1 cellular context compared by ENCODE assay signal in the genomic region with DNA sequence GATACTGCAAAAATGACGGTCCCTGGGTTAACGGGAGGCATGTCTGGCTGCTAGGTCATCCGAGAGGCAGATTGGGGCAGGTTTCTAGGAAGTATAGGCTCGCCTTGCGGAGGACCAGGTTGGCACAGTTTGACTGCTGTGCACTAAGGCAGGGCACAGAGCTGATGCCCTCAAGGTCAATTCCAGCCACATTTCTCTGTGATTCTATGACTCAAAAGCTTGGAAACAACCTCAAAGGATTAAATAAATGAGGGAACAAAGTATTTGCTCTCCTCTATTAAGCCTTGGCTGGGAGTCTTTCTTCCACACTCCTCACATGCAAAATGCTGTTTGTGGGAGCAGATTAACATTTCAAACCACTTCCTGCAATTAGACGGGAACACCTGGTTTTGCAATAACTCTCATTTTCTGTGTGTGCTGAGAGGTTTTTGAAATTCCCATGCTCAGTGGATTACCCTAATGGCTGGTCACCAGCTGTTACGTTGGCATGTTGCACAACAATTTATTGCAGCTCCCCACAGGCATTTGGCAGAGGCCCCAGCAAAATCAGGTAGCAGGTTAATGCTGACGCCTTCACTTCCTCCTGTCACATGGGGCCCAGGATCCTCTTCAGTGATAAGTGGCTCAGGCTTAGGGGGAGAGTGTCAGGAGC.
TF ChIP-seq lines count a peak whose summit lies in the region.

No MANE protein-coding gene starts in this region.

TF ChIP-seq in HEK293, 187 proteins besides CTCF, POLR2A, EP300 and RAD21 (continued from another document and continues in another):
- TF ChIP-seq, protein P1, sequence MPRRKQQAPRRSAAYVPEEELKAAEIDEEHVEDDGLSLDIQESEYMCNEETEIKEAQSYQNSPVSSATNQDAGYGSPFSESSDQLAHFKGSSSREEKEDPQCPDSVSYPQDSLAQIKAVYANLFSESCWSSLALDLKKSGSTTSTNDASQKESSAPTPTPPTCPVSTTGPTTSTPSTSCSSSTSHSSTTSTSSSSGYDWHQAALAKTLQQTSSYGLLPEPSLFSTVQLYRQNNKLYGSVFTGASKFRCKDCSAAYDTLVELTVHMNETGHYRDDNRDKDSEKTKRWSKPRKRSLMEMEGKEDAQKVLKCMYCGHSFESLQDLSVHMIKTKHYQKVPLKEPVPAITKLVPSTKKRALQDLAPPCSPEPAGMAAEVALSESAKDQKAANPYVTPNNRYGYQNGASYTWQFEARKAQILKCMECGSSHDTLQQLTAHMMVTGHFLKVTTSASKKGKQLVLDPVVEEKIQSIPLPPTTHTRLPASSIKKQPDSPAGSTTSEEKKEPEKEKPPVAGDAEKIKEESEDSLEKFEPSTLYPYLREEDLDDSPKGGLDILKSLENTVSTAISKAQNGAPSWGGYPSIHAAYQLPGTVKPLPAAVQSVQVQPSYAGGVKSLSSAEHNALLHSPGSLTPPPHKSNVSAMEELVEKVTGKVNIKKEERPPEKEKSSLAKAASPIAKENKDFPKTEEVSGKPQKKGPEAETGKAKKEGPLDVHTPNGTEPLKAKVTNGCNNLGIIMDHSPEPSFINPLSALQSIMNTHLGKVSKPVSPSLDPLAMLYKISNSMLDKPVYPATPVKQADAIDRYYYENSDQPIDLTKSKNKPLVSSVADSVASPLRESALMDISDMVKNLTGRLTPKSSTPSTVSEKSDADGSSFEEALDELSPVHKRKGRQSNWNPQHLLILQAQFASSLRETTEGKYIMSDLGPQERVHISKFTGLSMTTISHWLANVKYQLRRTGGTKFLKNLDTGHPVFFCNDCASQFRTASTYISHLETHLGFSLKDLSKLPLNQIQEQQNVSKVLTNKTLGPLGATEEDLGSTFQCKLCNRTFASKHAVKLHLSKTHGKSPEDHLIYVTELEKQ (tag by site-specific recombination; IDR thresholded peaks at IDR 0.05; ENCODE audit: borderline replicate concordance), result 0 out of 2 replicates have a peak, but pooled peaks have one; percentile 51
- TF ChIP-seq HOXA7 (CRISPR knock-in tag; IDR thresholded peaks at IDR 0.05; ENCODE audit: borderline replicate concordance) (no peak), SCRT1 (tag by site-specific recombination; IDR thresholded peaks at IDR 0.05; ENCODE audit: borderline replicate concordance) (peak; percentile 57), GFI1B (tag by site-specific recombination; IDR thresholded peaks at IDR 0.05) (peak; percentile 58; the same call in 1 of the 2 replicates), KLF1 (tag by site-specific recombination; IDR thresholded peaks at IDR 0.05) (no peak), ZNF529 (tag by site-specific recombination; IDR thresholded peaks at IDR 0.05; ENCODE audit: insufficient replicate concordance) (no peak), ZNF37A (tag by site-specific recombination; IDR thresholded peaks at IDR 0.05) (no peak), ZNF837 (tag by site-specific recombination; IDR thresholded peaks at IDR 0.05) (no peak), ZNF184 (tag by site-specific recombination; IDR thresholded peaks at IDR 0.05) (no peak), ZNF830 (tag by site-specific recombination; IDR thresholded peaks at IDR 0.05; ENCODE audit: low read depth) (no peak), ZNF585B (tag by site-specific recombination; IDR thresholded peaks at IDR 0.05) (no peak), ZNF112 (tag by site-specific recombination; IDR thresholded peaks at IDR 0.05) (no peak), MZF1 (tag by site-specific recombination; IDR thresholded peaks at IDR 0.05; ENCODE audit: borderline replicate concordance) (peak; percentile 36; the same call in 1 of the 2 replicates), WT1 (tag by site-specific recombination; IDR thresholded peaks at IDR 0.05) (peak; percentile 60; the same call in 1 of the 2 replicates), ZNF354C (tag by site-specific recombination; IDR thresholded peaks at IDR 0.05; ENCODE audit: borderline replicate concordance, low read depth) (no peak), ZNF501 (tag by site-specific recombination; IDR thresholded peaks at IDR 0.05) (no peak), SALL2 (tag by site-specific recombination; IDR thresholded peaks at IDR 0.05; ENCODE audit: borderline replicate concordance) (no peak), ZNF664 (tag by site-specific recombination; IDR thresholded peaks at IDR 0.05) (no peak), HIC1 (tag by site-specific recombination; IDR thresholded peaks at IDR 0.05) (no peak), SP7 (tag by site-specific recombination; IDR thresholded peaks at IDR 0.05) (peak; percentile 85; the same call in 1 of the 2 replicates), ZNF221 (tag by site-specific recombination; IDR thresholded peaks at IDR 0.05; ENCODE audit: borderline replicate concordance) (no peak), GLI4 (tag by site-specific recombination; IDR thresholded peaks at IDR 0.05) (no peak), ZIC2 (tag by site-specific recombination; IDR thresholded peaks at IDR 0.05) (peak; percentile 92), ZNF148 (tag by site-specific recombination; IDR thresholded peaks at IDR 0.05; ENCODE audit: borderline replicate concordance) (no peak), BCL6B (tag by site-specific recombination; IDR thresholded peaks at IDR 0.05) (0 out of 2 replicates have a peak, but pooled peaks have one; percentile 54), FEZF1 (tag by site-specific recombination; IDR thresholded peaks at IDR 0.05) (peak; percentile 71), ZNF146 (tag by site-specific recombination; IDR thresholded peaks at IDR 0.05) (no peak), KLF10 (tag by site-specific recombination; IDR thresholded peaks at IDR 0.05) (peak; percentile 23; the same call in 1 of the 2 replicates), ZNF133 (tag by site-specific recombination; IDR thresholded peaks at IDR 0.05) (no peak), ZNF202 (tag by site-specific recombination; IDR thresholded peaks at IDR 0.05; ENCODE audit: borderline replicate concordance) (no peak), ZFP3 (tag by site-specific recombination; IDR thresholded peaks at IDR 0.05; ENCODE audit: low read depth) (no peak), ZNF19 (tag by site-specific recombination; IDR thresholded peaks at IDR 0.05; ENCODE audit: low read depth) (no peak), ZNF174 (tag by site-specific recombination; IDR thresholded peaks at IDR 0.05) (no peak), ZSCAN16 (tag by site-specific recombination; IDR thresholded peaks at IDR 0.05) (no peak)
- TF ChIP-seq, protein P2, sequence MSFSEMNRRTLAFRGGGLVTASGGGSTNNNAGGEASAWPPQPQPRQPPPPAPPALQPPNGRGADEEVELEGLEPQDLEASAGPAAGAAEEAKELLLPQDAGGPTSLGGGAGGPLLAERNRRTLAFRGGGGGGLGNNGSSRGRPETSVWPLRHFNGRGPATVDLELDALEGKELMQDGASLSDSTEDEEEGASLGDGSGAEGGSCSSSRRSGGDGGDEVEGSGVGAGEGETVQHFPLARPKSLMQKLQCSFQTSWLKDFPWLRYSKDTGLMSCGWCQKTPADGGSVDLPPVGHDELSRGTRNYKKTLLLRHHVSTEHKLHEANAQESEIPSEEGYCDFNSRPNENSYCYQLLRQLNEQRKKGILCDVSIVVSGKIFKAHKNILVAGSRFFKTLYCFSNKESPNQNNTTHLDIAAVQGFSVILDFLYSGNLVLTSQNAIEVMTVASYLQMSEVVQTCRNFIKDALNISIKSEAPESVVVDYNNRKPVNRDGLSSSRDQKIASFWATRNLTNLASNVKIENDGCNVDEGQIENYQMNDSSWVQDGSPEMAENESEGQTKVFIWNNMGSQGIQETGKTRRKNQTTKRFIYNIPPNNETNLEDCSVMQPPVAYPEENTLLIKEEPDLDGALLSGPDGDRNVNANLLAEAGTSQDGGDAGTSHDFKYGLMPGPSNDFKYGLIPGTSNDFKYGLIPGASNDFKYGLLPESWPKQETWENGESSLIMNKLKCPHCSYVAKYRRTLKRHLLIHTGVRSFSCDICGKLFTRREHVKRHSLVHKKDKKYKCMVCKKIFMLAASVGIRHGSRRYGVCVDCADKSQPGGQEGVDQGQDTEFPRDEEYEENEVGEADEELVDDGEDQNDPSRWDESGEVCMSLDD (tag by site-specific recombination; IDR thresholded peaks at IDR 0.05), result no peak
- TF ChIP-seq, protein P3, sequence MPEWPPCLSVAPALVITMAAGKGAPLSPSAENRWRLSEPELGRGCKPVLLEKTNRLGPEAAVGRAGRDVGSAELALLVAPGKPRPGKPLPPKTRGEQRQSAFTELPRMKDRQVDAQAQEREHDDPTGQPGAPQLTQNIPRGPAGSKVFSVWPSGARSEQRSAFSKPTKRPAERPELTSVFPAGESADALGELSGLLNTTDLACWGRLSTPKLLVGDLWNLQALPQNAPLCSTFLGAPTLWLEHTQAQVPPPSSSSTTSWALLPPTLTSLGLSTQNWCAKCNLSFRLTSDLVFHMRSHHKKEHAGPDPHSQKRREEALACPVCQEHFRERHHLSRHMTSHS (tag by site-specific recombination; IDR thresholded peaks at IDR 0.05), result no peak; the same call in 1 of the 2 replicates
- TF ChIP-seq, protein P4, sequence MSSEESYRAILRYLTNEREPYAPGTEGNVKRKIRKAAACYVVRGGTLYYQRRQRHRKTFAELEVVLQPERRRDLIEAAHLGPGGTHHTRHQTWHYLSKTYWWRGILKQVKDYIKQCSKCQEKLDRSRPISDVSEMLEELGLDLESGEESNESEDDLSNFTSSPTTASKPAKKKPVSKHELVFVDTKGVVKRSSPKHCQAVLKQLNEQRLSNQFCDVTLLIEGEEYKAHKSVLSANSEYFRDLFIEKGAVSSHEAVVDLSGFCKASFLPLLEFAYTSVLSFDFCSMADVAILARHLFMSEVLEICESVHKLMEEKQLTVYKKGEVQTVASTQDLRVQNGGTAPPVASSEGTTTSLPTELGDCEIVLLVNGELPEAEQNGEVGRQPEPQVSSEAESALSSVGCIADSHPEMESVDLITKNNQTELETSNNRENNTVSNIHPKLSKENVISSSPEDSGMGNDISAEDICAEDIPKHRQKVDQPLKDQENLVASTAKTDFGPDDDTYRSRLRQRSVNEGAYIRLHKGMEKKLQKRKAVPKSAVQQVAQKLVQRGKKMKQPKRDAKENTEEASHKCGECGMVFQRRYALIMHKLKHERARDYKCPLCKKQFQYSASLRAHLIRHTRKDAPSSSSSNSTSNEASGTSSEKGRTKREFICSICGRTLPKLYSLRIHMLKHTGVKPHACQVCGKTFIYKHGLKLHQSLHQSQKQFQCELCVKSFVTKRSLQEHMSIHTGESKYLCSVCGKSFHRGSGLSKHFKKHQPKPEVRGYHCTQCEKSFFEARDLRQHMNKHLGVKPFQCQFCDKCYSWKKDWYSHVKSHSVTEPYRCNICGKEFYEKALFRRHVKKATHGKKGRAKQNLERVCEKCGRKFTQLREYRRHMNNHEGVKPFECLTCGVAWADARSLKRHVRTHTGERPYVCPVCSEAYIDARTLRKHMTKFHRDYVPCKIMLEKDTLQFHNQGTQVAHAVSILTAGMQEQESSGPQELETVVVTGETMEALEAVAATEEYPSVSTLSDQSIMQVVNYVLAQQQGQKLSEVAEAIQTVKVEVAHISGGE (tag by site-specific recombination; conservative IDR thresholded peaks at IDR 0.05; ENCODE audit: low read depth), result no peak
- TF ChIP-seq, protein P5, sequence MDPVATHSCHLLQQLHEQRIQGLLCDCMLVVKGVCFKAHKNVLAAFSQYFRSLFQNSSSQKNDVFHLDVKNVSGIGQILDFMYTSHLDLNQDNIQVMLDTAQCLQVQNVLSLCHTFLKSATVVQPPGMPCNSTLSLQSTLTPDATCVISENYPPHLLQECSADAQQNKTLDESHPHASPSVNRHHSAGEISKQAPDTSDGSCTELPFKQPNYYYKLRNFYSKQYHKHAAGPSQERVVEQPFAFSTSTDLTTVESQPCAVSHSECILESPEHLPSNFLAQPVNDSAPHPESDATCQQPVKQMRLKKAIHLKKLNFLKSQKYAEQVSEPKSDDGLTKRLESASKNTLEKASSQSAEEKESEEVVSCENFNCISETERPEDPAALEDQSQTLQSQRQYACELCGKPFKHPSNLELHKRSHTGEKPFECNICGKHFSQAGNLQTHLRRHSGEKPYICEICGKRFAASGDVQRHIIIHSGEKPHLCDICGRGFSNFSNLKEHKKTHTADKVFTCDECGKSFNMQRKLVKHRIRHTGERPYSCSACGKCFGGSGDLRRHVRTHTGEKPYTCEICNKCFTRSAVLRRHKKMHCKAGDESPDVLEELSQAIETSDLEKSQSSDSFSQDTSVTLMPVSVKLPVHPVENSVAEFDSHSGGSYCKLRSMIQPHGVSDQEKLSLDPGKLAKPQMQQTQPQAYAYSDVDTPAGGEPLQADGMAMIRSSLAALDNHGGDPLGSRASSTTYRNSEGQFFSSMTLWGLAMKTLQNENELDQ (tag by site-specific recombination; IDR thresholded peaks at IDR 0.05; ENCODE audit: low read depth), result no peak
